Comparison of ENCODE assay signal across 9 cellular contexts in genomic region chr1:117093870-117094621, GRCh38. TPM values are rescaled to one million over a fixed set of nuclear protein-coding genes. Genes with fewer than 3 reads are reported as not detected.
DNase-seq lines count a peak whose midpoint lies in the region; ATAC-seq and TF ChIP-seq lines count a peak whose summit lies in the region.
"Had no signal": no experiment of that assay in that cellular context is flagged by ENCODE, and none has a peak within 500 bp of the region (broad histone marks: within the 10 kb centered on the region; RNA-seq: fewer than 3 reads in every experiment).

No MANE protein-coding gene starts in this region.

- peak overlapping the region; percentile 47 for H3K4me3 ChIP-seq in GM23248
- H3K4me3 ChIP-seq: BLaER1 treated with 17β-estradiol and CSF1 and Interleukin-3, amounts not matched to agents 10 nM and 100 nM had no signal

- no peaks in the 10 kb centered on the region for H3K9me2 ChIP-seq in GM23248 (ENCODE audit: insufficient read depth)

- H4K20me1 ChIP-seq in GM23248 (ENCODE audit: insufficient read depth) = no peaks in the 10 kb centered on the region

- H3K4me1 ChIP-seq in GM23248 (ENCODE audit: insufficient read depth) (peaks cover 41% of the 10 kb centered on the region), foreskin keratinocyte (peaks cover 26% of the 10 kb centered on the region)

- H3K9me3 ChIP-seq in GM23248 (ENCODE audit: low read depth) = no peaks in the 10 kb centered on the region
- H3K9me3 ChIP-seq: BLaER1 treated with 17β-estradiol and CSF1 and Interleukin-3, amounts not matched to agents 10 nM and 100 nM had no signal

- peak overlapping the region; percentile 89 for H3K27ac ChIP-seq in GM23248
- H3K27ac ChIP-seq in foreskin keratinocyte = peak overlapping the region; percentile 90
- H3K27ac ChIP-seq: BLaER1 treated with 17β-estradiol and CSF1 and Interleukin-3, amounts not matched to agents 10 nM and 100 nM had no signal

- H3K27me3 ChIP-seq in GM23248 (replicated peaks; ENCODE audit: insufficient read depth) = no peaks in the 10 kb centered on the region
- no peaks in the 10 kb centered on the region for H3K27me3 ChIP-seq in foreskin keratinocyte
- H3K27me3 ChIP-seq: BLaER1 treated with 17β-estradiol and CSF1 and Interleukin-3, amounts not matched to agents 10 nM and 100 nM had no signal

- peak; percentile 75 for ATAC-seq in foreskin keratinocyte

- peak overlapping the region; percentile 66 for H3K4me2 ChIP-seq in GM23248 (ENCODE audit: unreplicated experiment)
- H3K4me2 ChIP-seq: BLaER1 treated with 17β-estradiol and CSF1 and Interleukin-3, amounts not matched to agents 10 nM and 100 nM had no signal

- 96% methylated on average over 6 of the region's 6 CpGs for WGBS in GM23248 (ENCODE audit: low coverage in 1 of 2, low lambda C conversion rate in 2 of 2, missing lambda C conversion rate in 2 of 2), 2 experiments

- H3K9ac ChIP-seq in GM23248 = peak overlapping the region; percentile 67
- H3K9ac ChIP-seq: BLaER1 treated with 17β-estradiol and CSF1 and Interleukin-3, amounts not matched to agents 10 nM and 100 nM had no signal

- no peak overlapping the region for H2AFZ ChIP-seq in GM23248

- no peaks in the 10 kb centered on the region for H3K36me3 ChIP-seq in GM23248 (ENCODE audit: low read depth)

- no peaks in the 10 kb centered on the region for H3K79me2 ChIP-seq in GM23248 (ENCODE audit: insufficient read depth)

- in situ Hi-C loops in GM23248 (cut with MboI) = loop anchor here (25.0 kb wide), 1 partner anchor 818 kb away; no protein-coding TSS in a partner anchor

- TF ChIP-seq CTCF in foreskin keratinocyte (conservative IDR thresholded peaks at IDR 0.05) = peak; percentile 71

- peak; percentile 7 for DNase-seq in NCI-H146 (lab: John Stamatoyannopoulos, UW)
- no peak for DNase-seq in NCI-H146 treated with DMSO at 0.1 percent for 48 hours (lab: John Stamatoyannopoulos, UW; ENCODE audit: unreplicated experiment)
- peak; percentile 78 for DNase-seq in GM23248
- DNase-seq in LHCN-M2 (ENCODE audit: low read depth) = peak; percentile 91
- DNase-seq in activated T-cell treated with anti-CD3 and anti-CD28 coated beads for 4 hours = peak; percentile 14
- peak; percentile 68 to 79 for DNase-seq in foreskin keratinocyte
- DNase-seq in stimulated activated CD8-positive, alpha-beta memory T cell treated with anti-CD3 and anti-CD28 coated beads, Interleukin-7, amount 100 ng/mL, for 4 hours (ENCODE audit: low read depth in 2 of 2) = peak; percentile 10 to 15
- no peak for DNase-seq in NCI-H2029 (lab: John Stamatoyannopoulos, UW)

- peaks cover 33% of the 10 kb centered on the region for H3F3A ChIP-seq in GM23248 (ENCODE audit: insufficient read depth)

RNA-seq across cellular contexts. Expression of gene TRIM45, which starts 27.5 kb away (rescaled TPM):
- 0.51 and 0.76 TPM in 2 replicates for total RNA-seq in GM23248 (2014; rRNA removed; shearing (Covaris generic))
- polyA plus RNA-seq in GM23248 (2016; fragmentation: Nextera tagmentation; extraction: Ambion mirVana) = 0.44 and 1.4 TPM in 2 replicates
- total RNA-seq in LHCN-M2 (2014; rRNA removed) = 1.9 and 2.6 TPM in 2 replicates
- 1.5 TPM for polyA plus RNA-seq in LHCN-M2 (2012)
- 2.3 and 2.9 TPM in 2 replicates for total RNA-seq in foreskin keratinocyte
- polyA plus RNA-seq in foreskin keratinocyte = 1.7 TPM in 2 replicates

RNA-seq across cellular contexts. Expression of gene TTF2, which starts 33.9 kb away (rescaled TPM):
- total RNA-seq in GM23248 (2014; rRNA removed; shearing (Covaris generic)) = 3.0 and 6.5 TPM in 2 replicates
- polyA plus RNA-seq in GM23248 (2016; fragmentation: Nextera tagmentation; extraction: Ambion mirVana) (9.8 and 11.6 TPM in 2 replicates), foreskin keratinocyte (10.4 and 15.0 TPM in 2 replicates)
- total RNA-seq in LHCN-M2 (2014; rRNA removed) (22.8 and 26.2 TPM in 2 replicates), foreskin keratinocyte (36.4 and 46.3 TPM in 2 replicates)
- polyA plus RNA-seq in LHCN-M2 (2012) = 9.2 TPM

Comparison
In these comparisons a context has a peak if more than half of its experiments do, and no peak if none do; other contexts are left out.
1. DNase-seq: peak in NCI-H146 (single experiment), GM23248 (single experiment), LHCN-M2 (single experiment), activated T-cell treated with anti-CD3 and anti-CD28 coated beads for 4 hours (single experiment), foreskin keratinocyte (2 of 2) and stimulated activated CD8-positive, alpha-beta memory T cell treated with anti-CD3 and anti-CD28 coated beads, Interleukin-7, amount 100 ng/mL, for 4 hours (2 of 2); none in NCI-H146 treated with DMSO at 0.1 percent for 48 hours (single experiment) and NCI-H2029 (single experiment).